32 cellular contexts compared by ENCODE assay signal in genomic region chr2:118145806-118146205, GRCh38.
"Had no signal": no experiment of that assay in that cellular context is flagged by ENCODE, and none has a peak within 500 bp of the region (broad histone marks: within the 10 kb centered on the region; RNA-seq: fewer than 3 reads in every experiment).

No MANE protein-coding gene starts in this region.

- H3K36me3 Mint-ChIP-seq: activated naive CD8-positive, alpha-beta T cell treated with anti-CD3 and anti-CD28 coated beads, Interleukin-2, amount 10 ng/mL, durations not matched to agents 7 days and 5 days had no signal

- DNase-seq: activated B cell treated with CpG ODN at 0.5 μM for 24 hours; activated CD4-positive, alpha-beta memory T cell treated with anti-CD3 and anti-CD28 coated beads, Interleukin-2, amount 10 ng/mL, durations not matched to agents 7 days and 5 days; activated CD4-positive, alpha-beta T cell treated with anti-CD3 and anti-CD28 coated beads for 1 hour; activated CD4-positive, alpha-beta T cell treated with anti-CD3 and anti-CD28 coated beads, Interleukin-2, amount 50 U/mL, for 1 hour; activated naive CD4-positive, alpha-beta T cell treated with anti-CD3 and anti-CD28 coated beads, Interleukin-2, amount 50 U/mL, for 16 hours; activated naive CD8-positive, alpha-beta T cell treated with anti-CD3 and anti-CD28 coated beads, Interleukin-2, amount 10 ng/mL, durations not matched to agents 7 days and 5 days; activated T-cell treated with anti-CD3 and anti-CD28 coated beads for 4 hours; activated T-cell treated with anti-CD3 and anti-CD28 coated beads, Interleukin-2, amount 50 U/mL, for 72 hours; adrenal gland; anterior cingulate cortex; caudate nucleus; Kasumi-1; KBM-7; NCI-H1092; NCI-H1417 treated with DMSO at 0.1 percent for 48 hours; NCI-H1694; NCI-H2029; NCI-H2107; NCI-H2171 treated with DMSO at 0.1 percent for 48 hours; NCI-H226; NCI-H510A; NCI-H526 treated with DMSO at 0.1 percent for 48 hours; NCI-H82; Right ventricle myocardium superior; RPMI8226; SJCRH30; SW 1271; T-helper 9 cell had no signal

- H3K36me3 ChIP-seq: adrenal gland, SJCRH30 had no signal

- H3K4me1 Mint-ChIP-seq: activated B cell treated with CpG ODN at 0.5 μM for 24 hours; activated CD4-positive, alpha-beta memory T cell treated with anti-CD3 and anti-CD28 coated beads, Interleukin-2, amount 10 ng/mL, durations not matched to agents 7 days and 5 days; activated naive CD8-positive, alpha-beta T cell treated with anti-CD3 and anti-CD28 coated beads, Interleukin-2, amount 10 ng/mL, durations not matched to agents 7 days and 5 days had no signal

- H3K9me3 Mint-ChIP-seq: activated B cell treated with CpG ODN at 0.5 μM for 24 hours; activated CD4-positive, alpha-beta memory T cell treated with anti-CD3 and anti-CD28 coated beads, Interleukin-2, amount 10 ng/mL, durations not matched to agents 7 days and 5 days; activated naive CD8-positive, alpha-beta T cell treated with anti-CD3 and anti-CD28 coated beads, Interleukin-2, amount 10 ng/mL, durations not matched to agents 7 days and 5 days; activated T-cell treated with anti-CD3 and anti-CD28 coated beads, Interleukin-2, amount 50 U/mL, for 72 hours; activated T-helper 2 cell treated with anti-CD3 and anti-CD28 coated beads, Interferon-gamma antibody, Interleukin-2, Interleukin-4, amounts not matched to agents 10 μg/mL and 5 μg/mL and 100 μg/mL, durations not matched to agents 14 hours and 24 hours and 36 hours; T-helper 1 cell treated with Interleukin-12 subunit alpha and Interleukin-12 subunit beta and Interleukin-4 antibody, amounts not matched to agents 30 μg/mL and 1 μg/mL, for 36 hours had no signal

- H3K4me3 ChIP-seq: adrenal gland, SJCRH30 had no signal

- H3K27ac Mint-ChIP-seq: activated B cell treated with CpG ODN at 0.5 μM for 24 hours; activated CD4-positive, alpha-beta memory T cell treated with anti-CD3 and anti-CD28 coated beads, Interleukin-2, amount 10 ng/mL, durations not matched to agents 7 days and 5 days; activated naive CD8-positive, alpha-beta T cell treated with anti-CD3 and anti-CD28 coated beads, Interleukin-2, amount 10 ng/mL, durations not matched to agents 7 days and 5 days; activated T-cell treated with anti-CD3 and anti-CD28 coated beads, Interleukin-2, amount 50 U/mL, for 72 hours; activated T-helper 2 cell treated with anti-CD3 and anti-CD28 coated beads, Interferon-gamma antibody, Interleukin-2, Interleukin-4, amounts not matched to agents 10 μg/mL and 5 μg/mL and 100 μg/mL, durations not matched to agents 14 hours and 24 hours and 36 hours; T-helper 1 cell treated with Interleukin-12 subunit alpha and Interleukin-12 subunit beta and Interleukin-4 antibody, amounts not matched to agents 30 μg/mL and 1 μg/mL, for 36 hours had no signal

- H3K4me3 Mint-ChIP-seq: activated B cell treated with CpG ODN at 0.5 μM for 24 hours; activated CD4-positive, alpha-beta memory T cell treated with anti-CD3 and anti-CD28 coated beads, Interleukin-2, amount 10 ng/mL, durations not matched to agents 7 days and 5 days; activated naive CD8-positive, alpha-beta T cell treated with anti-CD3 and anti-CD28 coated beads, Interleukin-2, amount 10 ng/mL, durations not matched to agents 7 days and 5 days; activated T-cell treated with anti-CD3 and anti-CD28 coated beads, Interleukin-2, amount 50 U/mL, for 72 hours; T-helper 1 cell treated with Interleukin-12 subunit alpha and Interleukin-12 subunit beta and Interleukin-4 antibody, amounts not matched to agents 30 μg/mL and 1 μg/mL, for 36 hours had no signal

- H3K4me1 ChIP-seq: adrenal gland, SJCRH30 had no signal

- H3K9me3 ChIP-seq: adrenal gland, SJCRH30 had no signal

- H3K27ac ChIP-seq: adrenal gland, SJCRH30 had no signal

- H3K27me3 ChIP-seq: adrenal gland, SJCRH30 had no signal

- ATAC-seq: activated T-cell treated with anti-CD3 and anti-CD28 coated beads, Interleukin-2, amount 50 U/mL, for 72 hours; Panc1; SK-N-SH treated with all-trans-retinoic acid at 6 μM for 48 hours had no signal
